8 cellular contexts compared by ENCODE assay signal in genomic region chr7:112205348-112206237, GRCh38. TPM values are rescaled to one million over a fixed set of nuclear protein-coding genes. Genes with fewer than 3 reads are reported as not detected.
DNase-seq lines count a peak whose midpoint lies in the region; ATAC-seq and TF ChIP-seq lines count a peak whose summit lies in the region.

No MANE protein-coding gene starts in this region.

- in situ Hi-C loops in astrocyte of the cerebellum (cut with HindIII; ENCODE audit: low sequenced_read_pairs), result no loop called here

- ATAC-seq in GM19455 (IDR thresholded peaks at IDR 0.05; ENCODE audit: unreplicated experiment), result peak; percentile 9
- ATAC-seq in HG03565 (IDR thresholded peaks at IDR 0.05; ENCODE audit: unreplicated experiment), result peak; percentile 0
- peak; percentile 41 to 66 (median 54) for ATAC-seq in psoas muscle

- H4K20me1 ChIP-seq in SK-N-SH (ENCODE audit: insufficient read depth) (no peaks in the 10 kb centered on the region), hepatocyte (ENCODE audit: insufficient read depth, poor library complexity, severe bottlenecking) (no peaks in the 10 kb centered on the region)

- POLR2A ChIA-PET in SK-N-SH (lab: Yijun Ruan, JAX), result interaction anchor here (0.7 to 2.4 kb wide), 7 partner anchors 58 to 349 kb away, joined by 3 to 13 read pairs (median 3); partner anchors contain the start of gene IFRD1

- H3K4me1 ChIP-seq in SK-N-SH (ENCODE audit: control insufficient read depth in 1 of 2, insufficient read depth in 2 of 2, low read depth in 1 of 2, low read length in 1 of 2), result peaks cover 0 to 16% of the 10 kb centered on the region in 2 experiments; a peak in 2 of 4 replicates
- peaks cover 8% of the 10 kb centered on the region for H3K4me1 ChIP-seq in hepatocyte (ENCODE audit: insufficient read depth)
- H3K4me1 ChIP-seq in psoas muscle, result peaks cover 13% of the 10 kb centered on the region

- H3K79me2 ChIP-seq in SK-N-SH (ENCODE audit: insufficient read depth) (peaks cover 58% of the 10 kb centered on the region), hepatocyte (peaks cover 81% of the 10 kb centered on the region)

- H2AFZ ChIP-seq in SK-N-SH (ENCODE audit: low read depth) (peak overlapping the region; percentile 94), hepatocyte (peak overlapping the region; percentile 79)

- H3K4me3 ChIP-seq in SK-N-SH (ENCODE audit: low read depth in 2 of 2, low read length in 1 of 2), result peak overlapping the region; percentile 82 to 99
- peak overlapping the region; percentile 92 for H3K4me3 ChIP-seq in astrocyte of the cerebellum (ENCODE audit: low read depth, low read length)
- peak overlapping the region; percentile 89 for H3K4me3 ChIP-seq in hepatocyte
- H3K4me3 ChIP-seq in psoas muscle, result peak overlapping the region; percentile 86

- TF ChIP-seq CTCF in SK-N-SH (IDR thresholded peaks at IDR 0.05), result 0 out of 2 replicates have a peak, but pooled peaks have one; percentile 5
- TF ChIP-seq CTCF in astrocyte of the cerebellum (IDR thresholded peaks at IDR 0.05; ENCODE audit: low read depth, low read length, missing control alignments), result no peak
- TF ChIP-seq CTCF in hepatocyte (IDR thresholded peaks at IDR 0.05; ENCODE audit: poor library complexity), result no peak
- no peak for TF ChIP-seq CTCF in psoas muscle (IDR thresholded peaks at IDR 0.05)

- H3K9me3 ChIP-seq in SK-N-SH (no peaks in the 10 kb centered on the region), hepatocyte (ENCODE audit: low read depth) (no peaks in the 10 kb centered on the region), psoas muscle (no peaks in the 10 kb centered on the region)

- DNase-seq in COR-L47 (lab: John Stamatoyannopoulos, UW) (peak; percentile 64), SK-N-SH (peak; percentile 83), astrocyte of the cerebellum (ENCODE audit: low read depth) (no peak), hepatocyte (ENCODE audit: low spot score) (peak; percentile 71), psoas muscle (peak; percentile 62 to 79), DMS114 treated with DMSO at 0.1 percent for 48 hours (lab: John Stamatoyannopoulos, UW; ENCODE audit: unreplicated experiment) (no peak)

- no peaks in the 10 kb centered on the region for H3F3A ChIP-seq in SK-N-SH (replicated peaks; ENCODE audit: insufficient read depth)

- CTCF ChIA-PET in SK-N-SH (lab: Yijun Ruan, JAX), result interaction anchor here (0.7 to 4.3 kb wide), 16 partner anchors 35 to 464 kb away, joined by 3 to 25 read pairs (median 4); no protein-coding TSS in a partner anchor

- H3K27me3 ChIP-seq in SK-N-SH (ENCODE audit: insufficient read depth) (no peaks in the 10 kb centered on the region), hepatocyte (no peaks in the 10 kb centered on the region), psoas muscle (ENCODE audit: insufficient read depth in 3 of 3, low read length in 2 of 3) (no peaks in the 10 kb centered on the region)

- H3K27ac ChIP-seq in SK-N-SH (ENCODE audit: low read depth in 2 of 2, low read length in 1 of 2) (peak overlapping the region; percentile 71 to 92), hepatocyte (peak overlapping the region; percentile 64), psoas muscle (peak overlapping the region; percentile 90)

- H3K36me3 ChIP-seq in SK-N-SH (replicated peaks in 1 of 2; ENCODE audit: control insufficient read depth in 1 of 2, insufficient read depth in 2 of 2, low read length in 1 of 2), result no peaks in the 10 kb centered on the region
- H3K36me3 ChIP-seq in hepatocyte (replicated peaks; ENCODE audit: insufficient read depth, low read depth), result no peaks in the 10 kb centered on the region
- H3K36me3 ChIP-seq in psoas muscle (ENCODE audit: insufficient read depth in 1 of 2, low read depth in 1 of 2), result no peaks in the 10 kb centered on the region

- WGBS in SK-N-SH (ENCODE audit: low lambda C conversion rate), result under 1% methylated on average over 67 of the region's 68 CpGs
- WGBS in hepatocyte (ENCODE audit: low lambda C conversion rate, missing lambda C conversion rate), result under 1% methylated on average over 68 of the region's 68 CpGs
- 0% methylated on average over 46 to 68 of the region's 68 CpGs for WGBS in psoas muscle, 3 donors

- no peaks in the 10 kb centered on the region for H3K9me2 ChIP-seq in SK-N-SH
- H3K9me2 ChIP-seq in hepatocyte (replicated peaks; ENCODE audit: insufficient read depth), result no peaks in the 10 kb centered on the region

- peak overlapping the region; percentile 87 for H3K4me2 ChIP-seq in SK-N-SH
- H3K4me2 ChIP-seq in hepatocyte, result peak overlapping the region; percentile 86

- peak; percentile 6 for TF ChIP-seq RAD21 in SK-N-SH (IDR thresholded peaks at IDR 0.05; ENCODE audit: low read length)

- intact Hi-C loops in psoas muscle (cut with DNase I), result loop anchor here (5.0 to 10.0 kb wide), 5 partner anchors 73 to 279 kb away; partner anchors contain the start of gene LSMEM1 (in 1 of the 2)

- peak overlapping the region; percentile 67 for H3K9ac ChIP-seq in SK-N-SH

- TF ChIP-seq EP300 in SK-N-SH (IDR thresholded peaks at IDR 0.05; ENCODE audit: borderline replicate concordance in 1 of 2, low read depth in 1 of 2, low read length in 1 of 2), result no peak

TF ChIP-seq in SK-N-SH, 30 proteins besides CTCF, POLR2A, EP300 and RAD21:
- 0 out of 2 replicates have a peak, but pooled peaks have one; percentile 10 for TF ChIP-seq SIN3A (IDR thresholded peaks at IDR 0.05; ENCODE audit: borderline replicate concordance, low read depth, low read length)
- peak; percentile 35; the same call in 1 of the 2 replicates for TF ChIP-seq TEAD4 (IDR thresholded peaks at IDR 0.05; ENCODE audit: borderline replicate concordance, insufficient read depth)
- TF ChIP-seq GATA2 (CRISPR knock-in tag; IDR thresholded peaks at IDR 0.05), result no peak
- TF ChIP-seq, protein P1, sequence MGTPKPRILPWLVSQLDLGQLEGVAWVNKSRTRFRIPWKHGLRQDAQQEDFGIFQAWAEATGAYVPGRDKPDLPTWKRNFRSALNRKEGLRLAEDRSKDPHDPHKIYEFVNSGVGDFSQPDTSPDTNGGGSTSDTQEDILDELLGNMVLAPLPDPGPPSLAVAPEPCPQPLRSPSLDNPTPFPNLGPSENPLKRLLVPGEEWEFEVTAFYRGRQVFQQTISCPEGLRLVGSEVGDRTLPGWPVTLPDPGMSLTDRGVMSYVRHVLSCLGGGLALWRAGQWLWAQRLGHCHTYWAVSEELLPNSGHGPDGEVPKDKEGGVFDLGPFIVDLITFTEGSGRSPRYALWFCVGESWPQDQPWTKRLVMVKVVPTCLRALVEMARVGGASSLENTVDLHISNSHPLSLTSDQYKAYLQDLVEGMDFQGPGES (IDR thresholded peaks at IDR 0.05; ENCODE audit: low read depth, low read length), result no peak
- TF ChIP-seq MAX (IDR thresholded peaks at IDR 0.05; ENCODE audit: low read depth), result peak; percentile 3; the same call in 1 of the 2 replicates
- TF ChIP-seq JUND (IDR thresholded peaks at IDR 0.05), result no peak
- peak; percentile 26; the same call in 1 of the 2 replicates for TF ChIP-seq FOXJ3 (CRISPR knock-in tag; IDR thresholded peaks at IDR 0.05)
- TF ChIP-seq REST (IDR thresholded peaks at IDR 0.05; ENCODE audit: low read depth, low read length), result 0 out of 2 replicates have a peak, but pooled peaks have one; percentile 9

RNA-seq across cellular contexts. Expression of gene DOCK4, which starts 0.6 kb away (rescaled TPM):
- polyA plus RNA-seq in SK-N-SH (2012; rRNA removed) (8.5 and 8.9 TPM in 2 replicates), hepatocyte (4.4 and 6.0 TPM in 2 replicates), psoas muscle (1 to 10 TPM; 1.8 to 4.2 (median 3.9) TPM)
- 9.0 and 9.5 TPM in 2 replicates for polyA plus RNA-seq in SK-N-SH (2012; cell fraction: cytosol; rRNA removed)
- 12.5 and 19.7 TPM in 2 replicates for polyA plus RNA-seq in SK-N-SH (2012; cell fraction: nucleus; rRNA removed)
- total RNA-seq in hepatocyte (22.8 and 22.9 TPM in 2 replicates), psoas muscle (10 to 100 TPM in 2 of 4 donors, 1 to 10 TPM in 2; 7.1 to 12.7 (median 10.9) TPM)

RNA-seq across cellular contexts. Expression of gene ZNF277, which starts 0.9 kb away (rescaled TPM):
- 11.5 and 12.9 TPM in 2 replicates for polyA plus RNA-seq in SK-N-SH (2012; rRNA removed)
- polyA plus RNA-seq in SK-N-SH (2012; cell fraction: cytosol; rRNA removed), result 19.4 and 23.0 TPM in 2 replicates
- polyA plus RNA-seq in SK-N-SH (2012; cell fraction: nucleus; rRNA removed), result 3.1 and 7.6 TPM in 2 replicates
- 34.6 and 45.8 TPM in 2 replicates for total RNA-seq in hepatocyte
- 10.0 and 13.4 TPM in 2 replicates for polyA plus RNA-seq in hepatocyte
- total RNA-seq in psoas muscle, result 10 to 100 TPM; 10.0 to 13.3 (median 12.0) TPM
- polyA plus RNA-seq in psoas muscle, result 10 to 100 TPM in 1 of 3 donors, 1 to 10 TPM in 2; 6.9 to 16.7 (median 8.9) TPM

Comparison
In these comparisons a context has a peak if more than half of its experiments do, and no peak if none do; other contexts are left out.
1. DNase-seq: peak in COR-L47 (single experiment), SK-N-SH (single experiment), hepatocyte (single experiment) and psoas muscle (2 of 2); none in astrocyte of the cerebellum (single experiment) and DMS114 treated with DMSO at 0.1 percent for 48 hours (single experiment).
2. ATAC-seq: peak in every context shown above with its lines; median percentile 54 in psoas muscle; 9 in GM19455; 0 in HG03565.
3. Peak in every context shown above with its lines, with median percentiles within 50 percentile points of each other: H3K27ac ChIP-seq and H3K4me3 ChIP-seq.